ENCODE assay signal across 9 cellular contexts in the genomic region with DNA sequence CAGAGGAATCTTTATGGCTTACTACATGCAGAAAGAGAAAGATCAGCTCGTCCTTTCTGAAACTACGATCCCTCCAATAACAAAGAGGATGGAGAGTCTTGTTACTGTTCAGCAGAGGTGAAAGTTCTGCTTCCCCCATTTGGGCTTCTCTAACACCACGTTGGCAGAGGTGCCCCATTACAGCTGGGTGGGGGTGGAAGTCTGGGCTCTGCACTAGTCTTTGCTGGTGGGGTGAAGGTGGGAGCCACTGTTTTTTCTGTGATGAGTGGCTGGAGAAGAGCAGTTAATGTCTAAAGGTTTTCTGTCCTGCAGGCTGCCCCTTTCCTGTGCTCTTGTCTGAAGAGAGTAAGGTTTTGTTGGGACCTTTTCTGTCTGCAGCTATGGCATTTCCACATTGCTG.
"Had no signal": no experiment of that assay in that cellular context is flagged by ENCODE, and none has a peak within 500 bp of the region (broad histone marks: within the 10 kb centered on the region; RNA-seq: fewer than 3 reads in every experiment).

No MANE protein-coding gene starts in this region.

- H3K9ac ChIP-seq: GM23248 had no signal

- H3K4me1 ChIP-seq: HAP-1 had no signal

- H3K36me3 ChIP-seq: HAP-1 had no signal

- H3K9me3 ChIP-seq: HAP-1 had no signal

- H3K4me3 ChIP-seq: GM23248, GM23338, HAP-1 had no signal

- H3K4me3 Mint-ChIP-seq: GM23338, H9, HFFc6 had no signal

- H3K27ac ChIP-seq: GM23248 had no signal

- DNase-seq: GM23248, GOT3, H7, H9, HCEC 1CT, HFFc6 had no signal

- ATAC-seq: GM23338, HCT116 had no signal

- H3K27ac Mint-ChIP-seq: GM23338, H9, HFFc6 had no signal
